ENCODE assay signal across 15 cellular contexts in genomic region chr13:23806874-23807522, GRCh38.
A peak's percentile ranks its signal among the peaks of the same experiment; 100 is the strongest.
DNase-seq lines count a peak whose midpoint lies in the region; ATAC-seq and TF ChIP-seq lines count a peak whose summit lies in the region.
"Had no signal": no experiment of that assay in that cellular context is flagged by ENCODE, and none has a peak within 500 bp of the region (broad histone marks: within the 10 kb centered on the region; RNA-seq: fewer than 3 reads in every experiment).

No MANE protein-coding gene starts in this region.

- H3K4me3 ChIP-seq in dorsolateral prefrontal cortex = no peak overlapping the region
- H3K4me3 ChIP-seq: gastrocnemius medialis, lung, Peyer's patch, tibial artery had no signal

- DNase-seq in dedifferentiated amniotic fluid mesenchymal stem cell (ENCODE audit: extremely low spot score) = peak; percentile 55
- no peak for DNase-seq in dorsolateral prefrontal cortex
- no peak for DNase-seq in islet precursor cell
- no peak for DNase-seq in NCI-H446 treated with DMSO at 0.1 percent for 48 hours (lab: John Stamatoyannopoulos, UW)
- no peak for DNase-seq in mesenteric fat pad (ENCODE audit: low spot score)
- DNase-seq: gastrocnemius medialis, Peyer's patch, tibial artery, WERI-Rb-1 had no signal

- no peak overlapping the region for H3K27ac ChIP-seq in dorsolateral prefrontal cortex
- H3K27ac ChIP-seq: gastrocnemius medialis, HL-60, Peyer's patch, tibial artery, WERI-Rb-1 had no signal

- no peaks in the 10 kb centered on the region for H3K27me3 ChIP-seq in dorsolateral prefrontal cortex
- H3K27me3 ChIP-seq: gastrocnemius medialis, Peyer's patch, tibial artery had no signal

- peak; percentile 9 for ATAC-seq in GM18519 (IDR thresholded peaks at IDR 0.05; ENCODE audit: low FRiP score, unreplicated experiment)
- peak; percentile 8 for ATAC-seq in GM21576 (IDR thresholded peaks at IDR 0.05; ENCODE audit: unreplicated experiment)
- peak; percentile 24 for ATAC-seq in HG03354 (IDR thresholded peaks at IDR 0.05; ENCODE audit: poor library complexity, severe bottlenecking, unreplicated experiment)
- ATAC-seq: activated T-helper 17 cell treated with anti-CD3 and anti-CD28 coated beads, Interleukin-2, amount 50 U/mL, for 72 hours; gastrocnemius medialis had no signal

- TF ChIP-seq CTCF in dorsolateral prefrontal cortex (IDR thresholded peaks at IDR 0.05 in 54 of 56, conservative IDR thresholded peaks at IDR 0.05 in 2 of 56; ENCODE audit: low read depth in 1 of 56, partially characterized antibody in 56 of 56) = no peak

- intact Hi-C loops in dorsolateral prefrontal cortex (cut with DNase I) = no loop called here
